In the genomic region with DNA sequence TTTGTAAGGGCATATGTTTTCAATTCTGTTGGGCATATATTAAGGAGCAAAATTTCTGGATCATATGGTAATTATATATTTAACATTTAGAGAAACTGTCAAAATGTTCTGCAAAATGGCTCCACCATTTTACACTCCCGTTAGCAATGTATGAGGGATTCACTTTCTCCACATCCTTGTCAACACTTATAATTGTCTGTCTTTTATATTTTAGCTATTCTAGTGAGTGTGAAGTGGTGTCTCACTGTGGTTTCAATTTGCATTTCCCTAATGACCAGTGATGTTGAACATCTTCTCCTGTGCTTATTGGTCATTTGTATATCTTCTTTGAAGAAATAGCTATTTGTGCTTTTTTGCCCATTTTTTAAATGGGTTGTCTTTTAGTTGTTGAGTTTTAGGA, we compare ENCODE assay signal across 9 cellular contexts.
"Had no signal": no experiment of that assay in that cellular context is flagged by ENCODE, and none has a peak within 500 bp of the region (broad histone marks: within the 10 kb centered on the region; RNA-seq: fewer than 3 reads in every experiment).

No MANE protein-coding gene starts in this region.

- H3K36me3 ChIP-seq: MG63 had no signal

- H3K4me3 ChIP-seq: MG63 had no signal

- H3K27me3 ChIP-seq: MG63 had no signal

- H3K9me3 ChIP-seq: MG63 had no signal

- DNase-seq: NCI-H1436 treated with DMSO at 0.1 percent for 48 hours, NCI-H187 treated with DMSO at 0.1 percent for 48 hours, NCI-H2029 treated with DMSO at 0.1 percent for 48 hours, NCI-H2081 treated with DMSO at 0.1 percent for 48 hours, NCI-H2227 treated with DMSO at 0.1 percent for 48 hours, NCI-H446 treated with DMSO at 0.1 percent for 48 hours, NCI-H510A, NCI-H510A treated with DMSO at 0.1 percent for 48 hours had no signal
